Comparison of ENCODE assay signal across 1 cellular context in genomic region chr6:27281105-27281539, GRCh38.
TF ChIP-seq lines count a peak whose summit lies in the region.

No MANE protein-coding gene starts in this region.

TF ChIP-seq in HEK293, 187 proteins besides CTCF, POLR2A, EP300 and RAD21 (continued from another document):
- TF ChIP-seq, protein P1, sequence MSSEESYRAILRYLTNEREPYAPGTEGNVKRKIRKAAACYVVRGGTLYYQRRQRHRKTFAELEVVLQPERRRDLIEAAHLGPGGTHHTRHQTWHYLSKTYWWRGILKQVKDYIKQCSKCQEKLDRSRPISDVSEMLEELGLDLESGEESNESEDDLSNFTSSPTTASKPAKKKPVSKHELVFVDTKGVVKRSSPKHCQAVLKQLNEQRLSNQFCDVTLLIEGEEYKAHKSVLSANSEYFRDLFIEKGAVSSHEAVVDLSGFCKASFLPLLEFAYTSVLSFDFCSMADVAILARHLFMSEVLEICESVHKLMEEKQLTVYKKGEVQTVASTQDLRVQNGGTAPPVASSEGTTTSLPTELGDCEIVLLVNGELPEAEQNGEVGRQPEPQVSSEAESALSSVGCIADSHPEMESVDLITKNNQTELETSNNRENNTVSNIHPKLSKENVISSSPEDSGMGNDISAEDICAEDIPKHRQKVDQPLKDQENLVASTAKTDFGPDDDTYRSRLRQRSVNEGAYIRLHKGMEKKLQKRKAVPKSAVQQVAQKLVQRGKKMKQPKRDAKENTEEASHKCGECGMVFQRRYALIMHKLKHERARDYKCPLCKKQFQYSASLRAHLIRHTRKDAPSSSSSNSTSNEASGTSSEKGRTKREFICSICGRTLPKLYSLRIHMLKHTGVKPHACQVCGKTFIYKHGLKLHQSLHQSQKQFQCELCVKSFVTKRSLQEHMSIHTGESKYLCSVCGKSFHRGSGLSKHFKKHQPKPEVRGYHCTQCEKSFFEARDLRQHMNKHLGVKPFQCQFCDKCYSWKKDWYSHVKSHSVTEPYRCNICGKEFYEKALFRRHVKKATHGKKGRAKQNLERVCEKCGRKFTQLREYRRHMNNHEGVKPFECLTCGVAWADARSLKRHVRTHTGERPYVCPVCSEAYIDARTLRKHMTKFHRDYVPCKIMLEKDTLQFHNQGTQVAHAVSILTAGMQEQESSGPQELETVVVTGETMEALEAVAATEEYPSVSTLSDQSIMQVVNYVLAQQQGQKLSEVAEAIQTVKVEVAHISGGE (tag by site-specific recombination; conservative IDR thresholded peaks at IDR 0.05; ENCODE audit: low read depth), result no peak
- TF ChIP-seq KLF17 (tag by site-specific recombination; IDR thresholded peaks at IDR 0.05), result no peak
- no peak for TF ChIP-seq ZNF473 (tag by site-specific recombination; IDR thresholded peaks at IDR 0.05)
- TF ChIP-seq, protein P2, sequence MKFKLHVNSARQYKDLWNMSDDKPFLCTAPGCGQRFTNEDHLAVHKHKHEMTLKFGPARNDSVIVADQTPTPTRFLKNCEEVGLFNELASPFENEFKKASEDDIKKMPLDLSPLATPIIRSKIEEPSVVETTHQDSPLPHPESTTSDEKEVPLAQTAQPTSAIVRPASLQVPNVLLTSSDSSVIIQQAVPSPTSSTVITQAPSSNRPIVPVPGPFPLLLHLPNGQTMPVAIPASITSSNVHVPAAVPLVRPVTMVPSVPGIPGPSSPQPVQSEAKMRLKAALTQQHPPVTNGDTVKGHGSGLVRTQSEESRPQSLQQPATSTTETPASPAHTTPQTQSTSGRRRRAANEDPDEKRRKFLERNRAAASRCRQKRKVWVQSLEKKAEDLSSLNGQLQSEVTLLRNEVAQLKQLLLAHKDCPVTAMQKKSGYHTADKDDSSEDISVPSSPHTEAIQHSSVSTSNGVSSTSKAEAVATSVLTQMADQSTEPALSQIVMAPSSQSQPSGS (tag by site-specific recombination; IDR thresholded peaks at IDR 0.05; ENCODE audit: low read depth), result no peak
- TF ChIP-seq ZFP37 (tag by site-specific recombination; IDR thresholded peaks at IDR 0.05), result no peak
